Comparison of ENCODE assay signal across 21 cellular contexts in the genomic region with DNA sequence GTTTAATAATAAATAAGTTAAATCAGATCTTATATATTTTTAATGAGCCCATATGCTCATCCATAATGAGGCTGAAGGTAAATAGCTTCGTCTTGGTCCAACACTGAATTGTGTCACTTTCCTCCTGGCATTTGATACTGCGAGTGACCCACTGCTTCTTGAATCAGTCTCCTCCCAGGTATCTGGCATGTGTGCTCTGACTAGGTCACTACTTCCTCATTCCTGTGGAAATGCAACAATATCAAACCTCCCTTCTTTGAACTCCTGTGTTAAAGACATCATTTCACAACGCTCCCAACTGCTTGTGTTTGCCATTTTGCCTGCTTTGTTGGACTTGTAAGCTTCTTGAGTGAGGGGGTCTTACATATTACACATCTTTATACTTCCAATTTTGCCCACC.
A peak's percentile ranks its signal among the peaks of the same experiment; 100 is the strongest.
DNase-seq lines count a peak whose midpoint lies in the region; ATAC-seq and TF ChIP-seq lines count a peak whose summit lies in the region.
"Had no signal": no experiment of that assay in that cellular context is flagged by ENCODE, and none has a peak within 500 bp of the region (broad histone marks: within the 10 kb centered on the region; RNA-seq: fewer than 3 reads in every experiment).

No MANE protein-coding gene starts in this region.

- H2AFZ ChIP-seq in MM.1S (ENCODE audit: low read length) = no peak overlapping the region

- H3K27me3 ChIP-seq in BLaER1 (no peaks in the 10 kb centered on the region), foreskin keratinocyte (peaks cover 3% of the 10 kb centered on the region), MM.1S (replicated peaks; ENCODE audit: insufficient read depth, low read length) (no peaks in the 10 kb centered on the region)
- H3K27me3 ChIP-seq: MG63 had no signal

- H3K79me2 ChIP-seq in MM.1S (ENCODE audit: low read length) = no peaks in the 10 kb centered on the region

- H3K27ac ChIP-seq in BLaER1 (no peak overlapping the region), foreskin keratinocyte (no peak overlapping the region), MM.1S (ENCODE audit: low read length) (no peak overlapping the region)
- H3K27ac ChIP-seq: A549, C4-2B, KMS-11 had no signal

- H4K20me1 ChIP-seq in BLaER1 (no peaks in the 10 kb centered on the region), MM.1S (ENCODE audit: insufficient read depth, low read length) (no peaks in the 10 kb centered on the region)

- DNase-seq in Kasumi-1 (lab: John Stamatoyannopoulos, UW) (peak; percentile 1 to 16), SKM-1 (lab: John Stamatoyannopoulos, UW; ENCODE audit: unreplicated experiment) (peak; percentile 59), foreskin keratinocyte (peak; percentile 1), MM.1S (no peak)
- DNase-seq: DMS 273 treated with DMSO at 0.1 percent for 48 hours, H7, MG63, NCI-H1417 treated with DMSO at 0.1 percent for 48 hours, NCI-H2029, NCI-H2171, NCI-H446, NCI-H774, Right ventricle myocardium superior, SK-N-SH had no signal

- H3F3A ChIP-seq in MM.1S (ENCODE audit: insufficient read depth, low read length) = no peaks in the 10 kb centered on the region

- H3K9me3 ChIP-seq in BLaER1 (no peaks in the 10 kb centered on the region), MM.1S (replicated peaks; ENCODE audit: insufficient read depth, low read length) (no peaks in the 10 kb centered on the region)
- H3K9me3 ChIP-seq: A549, MG63, SK-N-SH had no signal

- H3K4me1 ChIP-seq in BLaER1 (peaks cover 31% of the 10 kb centered on the region), foreskin keratinocyte (no peaks in the 10 kb centered on the region), MM.1S (ENCODE audit: low read length) (no peaks in the 10 kb centered on the region)
- H3K4me1 ChIP-seq: A549 had no signal

- no peak for TF ChIP-seq CTCF in foreskin keratinocyte (conservative IDR thresholded peaks at IDR 0.05)
- no peak for TF ChIP-seq CTCF in MM.1S (IDR thresholded peaks at IDR 0.05; ENCODE audit: low read length)

- ATAC-seq in foreskin keratinocyte (no peak), HG03460 (IDR thresholded peaks at IDR 0.05; ENCODE audit: unreplicated experiment) (no peak), HG03469 (IDR thresholded peaks at IDR 0.05; ENCODE audit: unreplicated experiment) (no peak), GM21737 (IDR thresholded peaks at IDR 0.05; ENCODE audit: unreplicated experiment) (no peak)
- ATAC-seq: A549 had no signal

- H3K4me2 ChIP-seq in BLaER1 (peak overlapping the region; percentile 35), MM.1S (ENCODE audit: low read depth, low read length) (no peak overlapping the region)
- H3K4me2 ChIP-seq: A549, KMS-11, SK-N-SH had no signal

- H3K4me3 ChIP-seq in BLaER1 (no peak overlapping the region), MM.1S (ENCODE audit: low read length) (no peak overlapping the region)
- H3K4me3 ChIP-seq: A549, MG63 had no signal

- H3K9ac ChIP-seq in BLaER1 (no peak overlapping the region), MM.1S (ENCODE audit: low read length) (no peak overlapping the region)
- H3K9ac ChIP-seq: KMS-11, SK-N-SH had no signal

- no peaks in the 10 kb centered on the region for H3K36me3 ChIP-seq in BLaER1
- H3K36me3 ChIP-seq in MM.1S (replicated peaks; ENCODE audit: insufficient read depth, low read length) = no peaks in the 10 kb centered on the region
- H3K36me3 ChIP-seq: MG63 had no signal

- H3K9me2 ChIP-seq in MM.1S (replicated peaks; ENCODE audit: insufficient read depth, low read length) = no peaks in the 10 kb centered on the region
- H3K9me2 ChIP-seq: SK-N-SH had no signal
